Comparison of ENCODE assay signal across 8 cellular contexts in genomic region chr9:132239999-132240859, GRCh38.
DNase-seq lines count a peak whose midpoint lies in the region; ATAC-seq and TF ChIP-seq lines count a peak whose summit lies in the region.

No MANE protein-coding gene starts in this region.

- no peak overlapping the region for H3K4ac ChIP-seq in trophoblast cell (ENCODE audit: low read depth, low read length)

- H2AK5ac ChIP-seq in trophoblast cell (ENCODE audit: low read length), result no peak overlapping the region

- H3K9ac ChIP-seq in duodenal mucosa (ENCODE audit: low read depth in 1 of 2, low read length in 2 of 2) (no peak overlapping the region), trophoblast cell (ENCODE audit: low read length) (no peak overlapping the region)

- no TSS peak for BruUV-seq in Caco-2 (replicated peaks; lab: Mats Ljungman, UMichigan)

- no peak overlapping the region for H4K91ac ChIP-seq in trophoblast cell (ENCODE audit: low read depth, low read length)

- H3K9me3 Mint-ChIP-seq in Caco-2 (ENCODE audit: unreplicated experiment), result no peaks in the 10 kb centered on the region

- H3K27me3 Mint-ChIP-seq in Caco-2 (ENCODE audit: insufficient read depth, unreplicated experiment), result peaks cover 18% of the 10 kb centered on the region

- intact Hi-C loops in Caco-2 (cut with micrococcal nuclease; ENCODE audit: unreplicated experiment), result no loop called here

- H3K4me1 ChIP-seq in Caco-2 (peaks cover 5% of the 10 kb centered on the region; the same call in 1 of the 2 replicates), duodenal mucosa (ENCODE audit: control insufficient read depth in 1 of 2, insufficient read depth in 2 of 2, low read length in 2 of 2) (peaks cover 9 to 14% of the 10 kb centered on the region in 2 donors), trophoblast cell (ENCODE audit: control insufficient read depth in 1 of 2, insufficient read depth in 2 of 2, low read length in 2 of 2) (peaks cover 6 to 11% of the 10 kb centered on the region in 2 experiments)

- no peak overlapping the region for H3K27ac Mint-ChIP-seq in Caco-2 (ENCODE audit: unreplicated experiment)

- H4K12ac ChIP-seq in trophoblast cell (ENCODE audit: low read depth, low read length), result no peak overlapping the region

- no peak overlapping the region for H2BK5ac ChIP-seq in trophoblast cell (ENCODE audit: low read depth, low read length, poor library complexity)

- H2AFZ ChIP-seq in trophoblast cell (ENCODE audit: insufficient read depth, low read length, poor library complexity), result no peak overlapping the region

- H3K27me3 ChIP-seq in Caco-2 (replicated peaks; ENCODE audit: control insufficient read depth, insufficient read depth, low read length), result no peaks in the 10 kb centered on the region
- H3K27me3 ChIP-seq in duodenal mucosa (ENCODE audit: control insufficient read depth in 1 of 2, insufficient read depth in 2 of 2, low read length in 2 of 2), result peaks cover 14 to 16% of the 10 kb centered on the region in 2 donors
- peaks cover 33% of the 10 kb centered on the region for H3K27me3 ChIP-seq in trophoblast cell (ENCODE audit: insufficient read depth, low read length)

- WGBS in trophoblast cell (ENCODE audit: extremely low coverage, insufficient coverage, insufficient read length), result no CpG with 5 or more reads among the region's 22 CpGs

- H3K9me3 ChIP-seq in Caco-2 (no peaks in the 10 kb centered on the region), duodenal mucosa (ENCODE audit: control insufficient read depth in 1 of 2, low read length in 2 of 2) (no peaks in the 10 kb centered on the region), trophoblast cell (ENCODE audit: insufficient read depth, low read depth, low read length) (no peaks in the 10 kb centered on the region)

- peaks cover 6% of the 10 kb centered on the region for H3K4me1 Mint-ChIP-seq in Caco-2 (ENCODE audit: low read depth, unreplicated experiment)

- H3K36me3 ChIP-seq in Caco-2 (ENCODE audit: control insufficient read depth, insufficient read depth, low read length), result no peaks in the 10 kb centered on the region
- no peaks in the 10 kb centered on the region for H3K36me3 ChIP-seq in duodenal mucosa (ENCODE audit: control insufficient read depth in 1 of 2, insufficient read depth in 2 of 2, low read length in 2 of 2)
- no peaks in the 10 kb centered on the region for H3K36me3 ChIP-seq in trophoblast cell (ENCODE audit: control insufficient read depth in 1 of 2, insufficient read depth in 2 of 2, low read length in 2 of 2)

- no peak overlapping the region for H3K23ac ChIP-seq in trophoblast cell (ENCODE audit: low read length)

- DNase-seq in Caco-2, result no peak
- DNase-seq in Jurkat, Clone E6-1 (ENCODE audit: low read depth, low spot score), result no peak
- DNase-seq in trophoblast cell, result no peak
- no peak for DNase-seq in islet precursor cell
- DNase-seq in HuH-7 (ENCODE audit: low spot score), result no peak

- no peaks in the 10 kb centered on the region for H3K36me3 Mint-ChIP-seq in Caco-2 (ENCODE audit: insufficient read depth, unreplicated experiment)

- no peak overlapping the region for H2BK12ac ChIP-seq in trophoblast cell (ENCODE audit: low read length)

- H3K4me3 Mint-ChIP-seq in Caco-2 (ENCODE audit: unreplicated experiment), result peak overlapping the region; percentile 82

- peak overlapping the region; percentile 53 for H3K4me2 ChIP-seq in trophoblast cell (ENCODE audit: low read length)

- no peak overlapping the region for H3K14ac ChIP-seq in trophoblast cell (ENCODE audit: low read length)

- H3K4me3 ChIP-seq in Caco-2 (ENCODE audit: low read depth, low read length) (peak overlapping the region; percentile 56), duodenal mucosa (ENCODE audit: low read depth in 1 of 2, low read length in 2 of 2) (peak overlapping the region; percentile 56 to 68), trophoblast cell (ENCODE audit: low read depth, low read length) (no peak overlapping the region)
- peak overlapping the region; percentile 46 for H3K4me3 ChIP-seq in Jurkat, Clone E6-1 (ENCODE audit: low read length)

- CTCF ChIA-PET in Caco-2 (lab: Charles Lee), result interaction anchor here (0.6 to 1.9 kb wide), 3 partner anchors 17 to 485 kb away, joined by 3 to 8 read pairs (median 3); no protein-coding TSS in a partner anchor

- no peak for TF ChIP-seq CTCF in Caco-2 (IDR thresholded peaks at IDR 0.05; ENCODE audit: insufficient read depth in 1 of 2, low read depth in 1 of 2, low read length in 1 of 2, severe bottlenecking in 1 of 2, unreplicated experiment in 1 of 2)

- ATAC-seq in GM21367 (IDR thresholded peaks at IDR 0.05; ENCODE audit: unreplicated experiment), result no peak
- no peak for ATAC-seq in GM18868 (IDR thresholded peaks at IDR 0.05; ENCODE audit: unreplicated experiment)

- no peak overlapping the region for H3K27ac ChIP-seq in duodenal mucosa (ENCODE audit: low read depth, low read length)
- no peak overlapping the region for H3K27ac ChIP-seq in trophoblast cell (ENCODE audit: low read depth, low read length)

- H3K79me1 ChIP-seq in trophoblast cell (ENCODE audit: low read length), result no peaks in the 10 kb centered on the region

- H2BK120ac ChIP-seq in trophoblast cell (ENCODE audit: insufficient read depth, low read length, poor library complexity), result no peak overlapping the region

- no peak overlapping the region for H4K8ac ChIP-seq in trophoblast cell (ENCODE audit: low read depth, low read length)

- H3K79me2 ChIP-seq in trophoblast cell (ENCODE audit: control insufficient read depth, insufficient read depth, low read length, poor library complexity), result no peaks in the 10 kb centered on the region

- POLR2A ChIA-PET in Caco-2 (lab: Charles Lee), result no interaction called here

- no peak overlapping the region for H3K18ac ChIP-seq in trophoblast cell (ENCODE audit: low read length)
